ENCODE assay signal across 1 cellular context in the genomic region with DNA sequence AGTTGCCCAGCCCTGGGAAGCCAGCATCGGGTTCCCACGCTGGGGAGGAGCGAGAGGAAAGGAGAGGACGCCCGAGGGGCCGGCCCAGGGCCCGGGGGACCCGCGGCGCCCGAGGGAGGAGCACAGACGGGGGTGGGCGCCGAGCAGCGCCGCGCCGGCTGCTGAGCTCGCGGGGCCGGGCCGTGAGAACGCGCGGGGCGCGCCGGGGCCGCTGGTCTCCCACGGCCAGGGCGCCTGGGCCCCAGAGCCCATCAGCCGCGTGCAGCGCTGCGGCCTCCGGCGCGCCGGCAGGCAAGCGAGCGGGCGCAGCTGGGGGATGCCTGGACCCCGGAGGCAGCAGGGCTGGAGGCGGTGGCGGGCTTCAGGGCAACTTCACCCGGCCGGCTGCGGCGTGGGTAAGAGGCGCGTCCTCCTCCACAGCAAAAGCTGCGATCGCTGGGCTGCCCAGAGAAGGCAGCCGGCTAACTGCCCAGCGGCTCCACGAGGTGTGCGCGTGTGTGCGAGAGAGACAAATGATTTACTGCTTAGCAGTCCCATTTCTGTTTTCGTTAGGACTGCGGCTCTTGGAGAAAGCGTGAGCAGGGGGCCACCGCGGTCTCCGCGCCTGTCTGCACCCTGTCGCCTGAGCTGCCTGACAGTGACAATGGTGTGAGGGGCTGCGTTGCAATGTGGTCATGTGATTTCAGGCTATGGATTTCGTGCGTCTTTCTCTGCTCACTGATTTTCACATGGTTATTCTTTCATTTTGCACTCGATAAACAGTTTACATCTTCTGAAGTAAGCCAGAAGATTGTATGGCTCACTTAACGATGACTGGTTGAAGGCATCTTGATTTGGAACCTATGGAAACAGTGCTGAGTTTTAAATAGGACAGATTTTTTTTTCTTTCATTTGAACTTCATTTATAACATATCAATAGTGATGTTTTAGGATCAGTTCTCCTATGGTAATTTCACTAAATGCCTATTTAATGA.
TF ChIP-seq lines count a peak whose summit lies in the region.

No MANE protein-coding gene starts in this region.

TF ChIP-seq in HEK293, 187 proteins besides CTCF, POLR2A, EP300 and RAD21 (continued from another document and continues in another):
- TF ChIP-seq, protein P1, sequence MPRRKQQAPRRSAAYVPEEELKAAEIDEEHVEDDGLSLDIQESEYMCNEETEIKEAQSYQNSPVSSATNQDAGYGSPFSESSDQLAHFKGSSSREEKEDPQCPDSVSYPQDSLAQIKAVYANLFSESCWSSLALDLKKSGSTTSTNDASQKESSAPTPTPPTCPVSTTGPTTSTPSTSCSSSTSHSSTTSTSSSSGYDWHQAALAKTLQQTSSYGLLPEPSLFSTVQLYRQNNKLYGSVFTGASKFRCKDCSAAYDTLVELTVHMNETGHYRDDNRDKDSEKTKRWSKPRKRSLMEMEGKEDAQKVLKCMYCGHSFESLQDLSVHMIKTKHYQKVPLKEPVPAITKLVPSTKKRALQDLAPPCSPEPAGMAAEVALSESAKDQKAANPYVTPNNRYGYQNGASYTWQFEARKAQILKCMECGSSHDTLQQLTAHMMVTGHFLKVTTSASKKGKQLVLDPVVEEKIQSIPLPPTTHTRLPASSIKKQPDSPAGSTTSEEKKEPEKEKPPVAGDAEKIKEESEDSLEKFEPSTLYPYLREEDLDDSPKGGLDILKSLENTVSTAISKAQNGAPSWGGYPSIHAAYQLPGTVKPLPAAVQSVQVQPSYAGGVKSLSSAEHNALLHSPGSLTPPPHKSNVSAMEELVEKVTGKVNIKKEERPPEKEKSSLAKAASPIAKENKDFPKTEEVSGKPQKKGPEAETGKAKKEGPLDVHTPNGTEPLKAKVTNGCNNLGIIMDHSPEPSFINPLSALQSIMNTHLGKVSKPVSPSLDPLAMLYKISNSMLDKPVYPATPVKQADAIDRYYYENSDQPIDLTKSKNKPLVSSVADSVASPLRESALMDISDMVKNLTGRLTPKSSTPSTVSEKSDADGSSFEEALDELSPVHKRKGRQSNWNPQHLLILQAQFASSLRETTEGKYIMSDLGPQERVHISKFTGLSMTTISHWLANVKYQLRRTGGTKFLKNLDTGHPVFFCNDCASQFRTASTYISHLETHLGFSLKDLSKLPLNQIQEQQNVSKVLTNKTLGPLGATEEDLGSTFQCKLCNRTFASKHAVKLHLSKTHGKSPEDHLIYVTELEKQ (tag by site-specific recombination; IDR thresholded peaks at IDR 0.05; ENCODE audit: borderline replicate concordance) = 0 out of 2 replicates have a peak, but pooled peaks have one; percentile 14
- TF ChIP-seq GLI2 (tag by site-specific recombination; IDR thresholded peaks at IDR 0.05; ENCODE audit: borderline replicate concordance, low read depth) = no peak
- no peak for TF ChIP-seq ZNF341 (tag by site-specific recombination; IDR thresholded peaks at IDR 0.05; ENCODE audit: low read depth)
- no peak for TF ChIP-seq SETDB1 (IDR thresholded peaks at IDR 0.05; ENCODE audit: insufficient read length, low read length)
- 0 out of 2 replicates have a peak, but pooled peaks have one; percentile 40 for TF ChIP-seq ZNF610 (tag by site-specific recombination; IDR thresholded peaks at IDR 0.05; ENCODE audit: borderline replicate concordance)
- no peak for TF ChIP-seq ZBTB48 (tag by site-specific recombination; IDR thresholded peaks at IDR 0.05)
- TF ChIP-seq ZNF366 (tag by site-specific recombination; conservative IDR thresholded peaks at IDR 0.05) = peak; percentile 52
- no peak for TF ChIP-seq ZNF426 (tag by site-specific recombination; IDR thresholded peaks at IDR 0.05)
- no peak for TF ChIP-seq ZNF677 (tag by site-specific recombination; IDR thresholded peaks at IDR 0.05)
- TF ChIP-seq ZBTB8A (tag by site-specific recombination; IDR thresholded peaks at IDR 0.05) = peak; percentile 81
- TF ChIP-seq, protein P2, sequence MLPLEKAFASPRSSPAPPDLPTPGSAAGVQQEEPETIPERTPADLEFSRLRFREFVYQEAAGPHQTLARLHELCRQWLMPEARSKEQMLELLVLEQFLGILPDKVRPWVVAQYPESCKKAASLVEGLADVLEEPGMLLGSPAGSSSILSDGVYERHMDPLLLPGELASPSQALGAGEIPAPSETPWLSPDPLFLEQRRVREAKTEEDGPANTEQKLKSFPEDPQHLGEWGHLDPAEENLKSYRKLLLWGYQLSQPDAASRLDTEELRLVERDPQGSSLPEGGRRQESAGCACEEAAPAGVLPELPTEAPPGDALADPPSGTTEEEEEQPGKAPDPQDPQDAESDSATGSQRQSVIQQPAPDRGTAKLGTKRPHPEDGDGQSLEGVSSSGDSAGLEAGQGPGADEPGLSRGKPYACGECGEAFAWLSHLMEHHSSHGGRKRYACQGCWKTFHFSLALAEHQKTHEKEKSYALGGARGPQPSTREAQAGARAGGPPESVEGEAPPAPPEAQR (tag by site-specific recombination; IDR thresholded peaks at IDR 0.05) = no peak
- TF ChIP-seq SP7 (tag by site-specific recombination; IDR thresholded peaks at IDR 0.05) = peak; percentile 35; the same call in 1 of the 2 replicates
- TF ChIP-seq, protein P3, sequence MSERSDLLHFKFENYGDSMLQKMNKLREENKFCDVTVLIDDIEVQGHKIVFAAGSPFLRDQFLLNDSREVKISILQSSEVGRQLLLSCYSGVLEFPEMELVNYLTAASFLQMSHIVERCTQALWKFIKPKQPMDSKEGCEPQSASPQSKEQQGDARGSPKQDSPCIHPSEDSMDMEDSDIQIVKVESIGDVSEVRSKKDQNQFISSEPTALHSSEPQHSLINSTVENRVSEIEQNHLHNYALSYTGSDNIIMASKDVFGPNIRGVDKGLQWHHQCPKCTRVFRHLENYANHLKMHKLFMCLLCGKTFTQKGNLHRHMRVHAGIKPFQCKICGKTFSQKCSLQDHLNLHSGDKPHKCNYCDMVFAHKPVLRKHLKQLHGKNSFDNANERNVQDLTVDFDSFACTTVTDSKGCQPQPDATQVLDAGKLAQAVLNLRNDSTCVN (tag by site-specific recombination; optimal IDR thresholded peaks at IDR 0.05) = peak; percentile 67
- 0 out of 2 replicates have a peak, but pooled peaks have one; percentile 21 for TF ChIP-seq ZNF596 (tag by site-specific recombination; IDR thresholded peaks at IDR 0.05)
- TF ChIP-seq ZNF274 (IDR thresholded peaks at IDR 0.05; ENCODE audit: low read length) = no peak
- no peak for TF ChIP-seq ZNF274 (tag by site-specific recombination; IDR thresholded peaks at IDR 0.05; ENCODE audit: borderline replicate concordance)
- TF ChIP-seq ZFP69B (tag by site-specific recombination; IDR thresholded peaks at IDR 0.05) = peak; percentile 35; the same call in 1 of the 2 replicates
- TF ChIP-seq, protein P4, sequence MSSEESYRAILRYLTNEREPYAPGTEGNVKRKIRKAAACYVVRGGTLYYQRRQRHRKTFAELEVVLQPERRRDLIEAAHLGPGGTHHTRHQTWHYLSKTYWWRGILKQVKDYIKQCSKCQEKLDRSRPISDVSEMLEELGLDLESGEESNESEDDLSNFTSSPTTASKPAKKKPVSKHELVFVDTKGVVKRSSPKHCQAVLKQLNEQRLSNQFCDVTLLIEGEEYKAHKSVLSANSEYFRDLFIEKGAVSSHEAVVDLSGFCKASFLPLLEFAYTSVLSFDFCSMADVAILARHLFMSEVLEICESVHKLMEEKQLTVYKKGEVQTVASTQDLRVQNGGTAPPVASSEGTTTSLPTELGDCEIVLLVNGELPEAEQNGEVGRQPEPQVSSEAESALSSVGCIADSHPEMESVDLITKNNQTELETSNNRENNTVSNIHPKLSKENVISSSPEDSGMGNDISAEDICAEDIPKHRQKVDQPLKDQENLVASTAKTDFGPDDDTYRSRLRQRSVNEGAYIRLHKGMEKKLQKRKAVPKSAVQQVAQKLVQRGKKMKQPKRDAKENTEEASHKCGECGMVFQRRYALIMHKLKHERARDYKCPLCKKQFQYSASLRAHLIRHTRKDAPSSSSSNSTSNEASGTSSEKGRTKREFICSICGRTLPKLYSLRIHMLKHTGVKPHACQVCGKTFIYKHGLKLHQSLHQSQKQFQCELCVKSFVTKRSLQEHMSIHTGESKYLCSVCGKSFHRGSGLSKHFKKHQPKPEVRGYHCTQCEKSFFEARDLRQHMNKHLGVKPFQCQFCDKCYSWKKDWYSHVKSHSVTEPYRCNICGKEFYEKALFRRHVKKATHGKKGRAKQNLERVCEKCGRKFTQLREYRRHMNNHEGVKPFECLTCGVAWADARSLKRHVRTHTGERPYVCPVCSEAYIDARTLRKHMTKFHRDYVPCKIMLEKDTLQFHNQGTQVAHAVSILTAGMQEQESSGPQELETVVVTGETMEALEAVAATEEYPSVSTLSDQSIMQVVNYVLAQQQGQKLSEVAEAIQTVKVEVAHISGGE (tag by site-specific recombination; conservative IDR thresholded peaks at IDR 0.05; ENCODE audit: low read depth) = no peak
- TF ChIP-seq, protein P5, sequence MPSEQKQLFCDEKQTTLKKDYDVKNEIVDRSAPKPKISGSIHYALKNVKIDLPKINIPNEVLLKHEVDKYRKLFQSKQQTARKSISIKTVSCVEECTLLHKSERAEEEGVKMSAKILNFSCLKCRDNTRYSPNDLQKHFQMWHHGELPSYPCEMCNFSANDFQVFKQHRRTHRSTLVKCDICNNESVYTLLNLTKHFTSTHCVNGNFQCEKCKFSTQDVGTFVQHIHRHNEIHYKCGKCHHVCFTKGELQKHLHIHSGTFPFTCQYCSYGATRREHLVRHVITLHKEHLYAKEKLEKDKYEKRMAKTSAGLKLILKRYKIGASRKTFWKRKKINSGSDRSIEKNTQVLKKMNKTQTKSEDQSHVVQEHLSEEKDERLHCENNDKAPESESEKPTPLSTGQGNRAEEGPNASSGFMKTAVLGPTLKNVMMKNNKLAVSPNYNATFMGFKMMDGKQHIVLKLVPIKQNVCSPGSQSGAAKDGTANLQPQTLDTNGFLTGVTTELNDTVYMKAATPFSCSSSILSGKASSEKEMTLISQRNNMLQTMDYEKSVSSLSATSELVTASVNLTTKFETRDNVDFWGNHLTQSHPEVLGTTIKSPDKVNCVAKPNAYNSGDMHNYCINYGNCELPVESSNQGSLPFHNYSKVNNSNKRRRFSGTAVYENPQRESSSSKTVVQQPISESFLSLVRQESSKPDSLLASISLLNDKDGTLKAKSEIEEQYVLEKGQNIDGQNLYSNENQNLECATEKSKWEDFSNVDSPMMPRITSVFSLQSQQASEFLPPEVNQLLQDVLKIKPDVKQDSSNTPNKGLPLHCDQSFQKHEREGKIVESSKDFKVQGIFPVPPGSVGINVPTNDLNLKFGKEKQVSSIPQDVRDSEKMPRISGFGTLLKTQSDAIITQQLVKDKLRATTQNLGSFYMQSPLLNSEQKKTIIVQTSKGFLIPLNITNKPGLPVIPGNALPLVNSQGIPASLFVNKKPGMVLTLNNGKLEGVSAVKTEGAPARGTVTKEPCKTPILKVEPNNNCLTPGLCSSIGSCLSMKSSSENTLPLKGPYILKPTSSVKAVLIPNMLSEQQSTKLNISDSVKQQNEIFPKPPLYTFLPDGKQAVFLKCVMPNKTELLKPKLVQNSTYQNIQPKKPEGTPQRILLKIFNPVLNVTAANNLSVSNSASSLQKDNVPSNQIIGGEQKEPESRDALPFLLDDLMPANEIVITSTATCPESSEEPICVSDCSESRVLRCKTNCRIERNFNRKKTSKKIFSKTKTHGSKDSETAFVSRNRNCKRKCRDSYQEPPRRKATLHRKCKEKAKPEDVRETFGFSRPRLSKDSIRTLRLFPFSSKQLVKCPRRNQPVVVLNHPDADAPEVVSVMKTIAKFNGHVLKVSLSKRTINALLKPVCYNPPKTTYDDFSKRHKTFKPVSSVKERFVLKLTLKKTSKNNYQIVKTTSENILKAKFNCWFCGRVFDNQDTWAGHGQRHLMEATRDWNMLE (tag by site-specific recombination; conservative IDR thresholded peaks at IDR 0.05; ENCODE audit: low read depth) = no peak
- no peak for TF ChIP-seq ZNF132 (tag by site-specific recombination; IDR thresholded peaks at IDR 0.05; ENCODE audit: borderline replicate concordance)
- TF ChIP-seq, protein P6, sequence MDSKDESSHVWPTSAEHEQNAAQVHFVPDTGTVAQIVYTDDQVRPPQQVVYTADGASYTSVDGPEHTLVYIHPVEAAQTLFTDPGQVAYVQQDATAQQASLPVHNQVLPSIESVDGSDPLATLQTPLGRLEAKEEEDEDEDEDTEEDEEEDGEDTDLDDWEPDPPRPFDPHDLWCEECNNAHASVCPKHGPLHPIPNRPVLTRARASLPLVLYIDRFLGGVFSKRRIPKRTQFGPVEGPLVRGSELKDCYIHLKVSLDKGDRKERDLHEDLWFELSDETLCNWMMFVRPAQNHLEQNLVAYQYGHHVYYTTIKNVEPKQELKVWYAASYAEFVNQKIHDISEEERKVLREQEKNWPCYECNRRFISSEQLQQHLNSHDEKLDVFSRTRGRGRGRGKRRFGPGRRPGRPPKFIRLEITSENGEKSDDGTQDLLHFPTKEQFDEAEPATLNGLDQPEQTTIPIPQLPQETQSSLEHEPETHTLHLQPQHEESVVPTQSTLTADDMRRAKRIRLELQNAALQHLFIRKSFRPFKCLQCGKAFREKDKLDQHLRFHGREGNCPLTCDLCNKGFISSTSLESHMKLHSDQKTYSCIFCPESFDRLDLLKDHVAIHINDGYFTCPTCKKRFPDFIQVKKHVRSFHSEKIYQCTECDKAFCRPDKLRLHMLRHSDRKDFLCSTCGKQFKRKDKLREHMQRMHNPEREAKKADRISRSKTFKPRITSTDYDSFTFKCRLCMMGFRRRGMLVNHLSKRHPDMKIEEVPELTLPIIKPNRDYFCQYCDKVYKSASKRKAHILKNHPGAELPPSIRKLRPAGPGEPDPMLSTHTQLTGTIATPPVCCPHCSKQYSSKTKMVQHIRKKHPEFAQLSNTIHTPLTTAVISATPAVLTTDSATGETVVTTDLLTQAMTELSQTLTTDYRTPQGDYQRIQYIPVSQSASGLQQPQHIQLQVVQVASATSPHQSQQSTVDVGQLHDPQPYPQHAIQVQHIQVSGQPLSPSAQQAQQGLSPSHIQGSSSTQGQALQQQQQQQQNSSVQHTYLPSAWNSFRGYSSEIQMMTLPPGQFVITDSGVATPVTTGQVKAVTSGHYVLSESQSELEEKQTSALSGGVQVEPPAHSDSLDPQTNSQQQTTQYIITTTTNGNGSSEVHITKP (tag by site-specific recombination; IDR thresholded peaks at IDR 0.05) = peak; percentile 19; the same call in 1 of the 2 replicates
- no peak for TF ChIP-seq TRIM28 (IDR thresholded peaks at IDR 0.05; ENCODE audit: borderline replicate concordance, low read length)
- TF ChIP-seq, protein P7, sequence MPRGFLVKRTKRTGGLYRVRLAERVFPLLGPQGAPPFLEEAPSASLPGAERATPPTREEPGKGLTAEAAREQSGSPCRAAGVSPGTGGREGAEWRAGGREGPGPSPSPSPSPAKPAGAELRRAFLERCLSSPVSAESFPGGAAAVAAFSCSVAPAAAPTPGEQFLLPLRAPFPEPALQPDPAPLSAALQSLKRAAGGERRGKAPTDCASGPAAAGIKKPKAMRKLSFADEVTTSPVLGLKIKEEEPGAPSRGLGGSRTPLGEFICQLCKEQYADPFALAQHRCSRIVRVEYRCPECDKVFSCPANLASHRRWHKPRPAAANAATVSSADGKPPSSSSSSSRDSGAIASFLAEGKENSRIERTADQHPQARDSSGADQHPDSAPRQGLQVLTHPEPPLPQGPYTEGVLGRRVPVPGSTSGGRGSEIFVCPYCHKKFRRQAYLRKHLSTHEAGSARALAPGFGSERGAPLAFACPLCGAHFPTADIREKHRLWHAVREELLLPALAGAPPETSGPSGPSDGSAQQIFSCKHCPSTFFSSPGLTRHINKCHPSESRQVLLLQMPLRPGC (tag by site-specific recombination; IDR thresholded peaks at IDR 0.05) = no peak
